Comparison of ENCODE assay signal across 18 cellular contexts in genomic region chr16:48539485-48540221, GRCh38.
DNase-seq lines count a peak whose midpoint lies in the region; ATAC-seq, FAIRE-seq and TF ChIP-seq lines count a peak whose summit lies in the region.
"Had no signal": no experiment of that assay in that cellular context is flagged by ENCODE, and none has a peak within 500 bp of the region (broad histone marks: within the 10 kb centered on the region; RNA-seq: fewer than 3 reads in every experiment).

No MANE protein-coding gene starts in this region.

- no peak for TF ChIP-seq POLR2A in vagina (IDR thresholded peaks at IDR 0.05)

- intact Hi-C loops in left ventricle myocardium inferior (cut with micrococcal nuclease), result no loop called here
- intact Hi-C loops in activated T-helper 2 cell treated with anti-CD3 and anti-CD28 coated beads, Interferon-gamma antibody, Interleukin-2, Interleukin-4, amounts not matched to agents 10 μg/mL and 5 μg/mL and 100 μg/mL, durations not matched to agents 14 hours and 24 hours and 36 hours (cut with micrococcal nuclease), result loop anchor here (5.0 kb wide), 1 partner anchor 307 kb away; no protein-coding TSS in a partner anchor
- intact Hi-C loops in vagina (cut with DNase I), result loop anchor here (10.0 kb wide), 3 partner anchors 85 to 185 kb away; partner anchors contain the start of gene SIAH1

- H3K27ac ChIP-seq in right atrium auricular region (no peak overlapping the region), left ventricle myocardium inferior (replicated peaks) (no peak overlapping the region), vagina (peak overlapping the region; percentile 85), small intestine (ENCODE audit: low read depth in 1 of 2, low read length in 1 of 2) (no peak overlapping the region)

- no peak overlapping the region for H3K4me3 Mint-ChIP-seq in activated T-helper 2 cell treated with anti-CD3 and anti-CD28 coated beads, Interferon-gamma antibody, Interleukin-2, Interleukin-4, amounts not matched to agents 10 μg/mL and 5 μg/mL and 100 μg/mL, durations not matched to agents 14 hours and 24 hours and 36 hours (ENCODE audit: low read depth)
- H3K4me3 Mint-ChIP-seq in naive thymus-derived CD8-positive, alpha-beta T cell, result no peak overlapping the region

- H3K36me3 ChIP-seq in right atrium auricular region (peaks cover 28% of the 10 kb centered on the region), left ventricle myocardium inferior (peaks cover 36% of the 10 kb centered on the region), vagina (peaks cover 0 to 19% of the 10 kb centered on the region in 2 donors), small intestine (ENCODE audit: control insufficient read depth in 2 of 2, insufficient read depth in 2 of 2, low read length in 2 of 2) (peaks cover 6 to 11% of the 10 kb centered on the region in 2 donors)
- H3K36me3 ChIP-seq: prostate gland had no signal

- H3K4me1 Mint-ChIP-seq in activated T-helper 2 cell treated with anti-CD3 and anti-CD28 coated beads, Interferon-gamma antibody, Interleukin-2, Interleukin-4, amounts not matched to agents 10 μg/mL and 5 μg/mL and 100 μg/mL, durations not matched to agents 14 hours and 24 hours and 36 hours (ENCODE audit: low read depth), result peaks cover 17% of the 10 kb centered on the region
- peaks cover 19 to 46% (median 30%) of the 10 kb centered on the region in 4 donors for H3K4me1 Mint-ChIP-seq in naive thymus-derived CD8-positive, alpha-beta T cell

- FAIRE-seq in small intestine (lab: Jason Lieb, UNC), result no peak
- FAIRE-seq: G401.6, H54 had no signal

- no peak overlapping the region for H3K27ac Mint-ChIP-seq in activated T-helper 2 cell treated with anti-CD3 and anti-CD28 coated beads, Interferon-gamma antibody, Interleukin-2, Interleukin-4, amounts not matched to agents 10 μg/mL and 5 μg/mL and 100 μg/mL, durations not matched to agents 14 hours and 24 hours and 36 hours
- peak overlapping the region in 8 of 10 donors; percentile 15 to 87 (median 58) for H3K27ac Mint-ChIP-seq in naive thymus-derived CD8-positive, alpha-beta T cell

- DNase-seq in right atrium auricular region (ENCODE audit: low spot score) (peak; percentile 36), left ventricle myocardium inferior (no peak), vagina (ENCODE audit: extremely low spot score in 2 of 2) (peak; percentile 67 to 85), NCI-H2196 (lab: John Stamatoyannopoulos, UW; ENCODE audit: unreplicated experiment) (no peak), small intestine (no peak)
- peak; percentile 2 for DNase-seq in activated T-helper 2 cell treated with anti-CD3 and anti-CD28 coated beads, Interferon-gamma antibody, Interleukin-2, Interleukin-4, amounts not matched to agents 10 μg/mL and 5 μg/mL and 100 μg/mL, durations not matched to agents 14 hours and 24 hours and 36 hours (ENCODE audit: low spot score)
- DNase-seq in naive thymus-derived CD8-positive, alpha-beta T cell, result no peak
- no peak for DNase-seq in effector CD8-positive, alpha-beta T cell (lab: John Stamatoyannopoulos, UW)
- DNase-seq: adrenal gland, left colon, NCI-H1694, NCI-H446, Right ventricle myocardium superior, T-helper 2 cell had no signal

- no peak overlapping the region for H3K4me3 ChIP-seq in right atrium auricular region
- no peak overlapping the region for H3K4me3 ChIP-seq in left ventricle myocardium inferior
- H3K4me3 ChIP-seq in vagina, result no peak overlapping the region
- no peak overlapping the region for H3K4me3 ChIP-seq in small intestine (ENCODE audit: low read depth in 1 of 2, low read length in 2 of 2)
- H3K4me3 ChIP-seq: adrenal gland, prostate gland had no signal

- H3K4me1 ChIP-seq in right atrium auricular region (peaks cover 0 to 38% of the 10 kb centered on the region in 2 donors), left ventricle myocardium inferior (peaks cover 61% of the 10 kb centered on the region), vagina (peaks cover 60% of the 10 kb centered on the region), small intestine (ENCODE audit: control insufficient read depth in 2 of 2, insufficient read depth in 1 of 2, low read depth in 1 of 2, low read length in 1 of 2) (no peaks in the 10 kb centered on the region)

- POLR2A ChIA-PET in naive thymus-derived CD8-positive, alpha-beta T cell (lab: Charles Lee), result no interaction called here

- H3K27me3 Mint-ChIP-seq in activated T-helper 2 cell treated with anti-CD3 and anti-CD28 coated beads, Interferon-gamma antibody, Interleukin-2, Interleukin-4, amounts not matched to agents 10 μg/mL and 5 μg/mL and 100 μg/mL, durations not matched to agents 14 hours and 24 hours and 36 hours (ENCODE audit: low read depth), result no peaks in the 10 kb centered on the region
- H3K27me3 Mint-ChIP-seq in naive thymus-derived CD8-positive, alpha-beta T cell, result no peaks in the 10 kb centered on the region

- H3K36me3 Mint-ChIP-seq in activated T-helper 2 cell treated with anti-CD3 and anti-CD28 coated beads, Interferon-gamma antibody, Interleukin-2, Interleukin-4, amounts not matched to agents 10 μg/mL and 5 μg/mL and 100 μg/mL, durations not matched to agents 14 hours and 24 hours and 36 hours (ENCODE audit: low read depth), result peaks cover 50% of the 10 kb centered on the region
- H3K36me3 Mint-ChIP-seq in naive thymus-derived CD8-positive, alpha-beta T cell, result peaks cover 0 to 51% (median 5%) of the 10 kb centered on the region in 3 donors

- no peaks in the 10 kb centered on the region for H3K9me3 Mint-ChIP-seq in activated T-helper 2 cell treated with anti-CD3 and anti-CD28 coated beads, Interferon-gamma antibody, Interleukin-2, Interleukin-4, amounts not matched to agents 10 μg/mL and 5 μg/mL and 100 μg/mL, durations not matched to agents 14 hours and 24 hours and 36 hours
- H3K9me3 Mint-ChIP-seq in naive thymus-derived CD8-positive, alpha-beta T cell, result no peaks in the 10 kb centered on the region

- H3K9me3 ChIP-seq in right atrium auricular region (no peaks in the 10 kb centered on the region), left ventricle myocardium inferior (replicated peaks) (no peaks in the 10 kb centered on the region), vagina (no peaks in the 10 kb centered on the region), small intestine (ENCODE audit: control insufficient read depth, low read depth) (no peaks in the 10 kb centered on the region)
- H3K9me3 ChIP-seq: adrenal gland, prostate gland had no signal

- TF ChIP-seq CTCF in right atrium auricular region (IDR thresholded peaks at IDR 0.05) (no peak), left ventricle myocardium inferior (IDR thresholded peaks at IDR 0.05; ENCODE audit: borderline replicate concordance) (no peak), vagina (IDR thresholded peaks at IDR 0.05) (no peak)

- no peak for ATAC-seq in naive thymus-derived CD8-positive, alpha-beta T cell
- ATAC-seq: activated CD4-positive, CD25-positive, alpha-beta regulatory T cell treated with anti-CD3 and anti-CD28 coated beads, Interleukin-2, amount 50 U/mL, for 24 hours; left colon had no signal

- H3K27me3 ChIP-seq in right atrium auricular region (no peaks in the 10 kb centered on the region), left ventricle myocardium inferior (ENCODE audit: low read depth) (no peaks in the 10 kb centered on the region), vagina (no peaks in the 10 kb centered on the region), small intestine (ENCODE audit: control insufficient read depth in 2 of 2, insufficient read depth in 2 of 2, low read length in 2 of 2) (no peaks in the 10 kb centered on the region)
- H3K27me3 ChIP-seq: adrenal gland had no signal

- WGBS in small intestine, 3 donors, result 88 to 92% (median 91%) methylated on average over 21 of the region's 21 CpGs

Comparison
In these comparisons a context has a peak if more than half of its experiments do, and no peak if none do; other contexts are left out.
1. DNase-seq: peak in right atrium auricular region (single experiment), activated T-helper 2 cell treated with anti-CD3 and anti-CD28 coated beads, Interferon-gamma antibody, Interleukin-2, Interleukin-4, amounts not matched to agents 10 μg/mL and 5 μg/mL and 100 μg/mL, durations not matched to agents 14 hours and 24 hours and 36 hours (single experiment) and vagina (2 of 2); none in left ventricle myocardium inferior (single experiment), naive thymus-derived CD8-positive, alpha-beta T cell (0 of 10), NCI-H2196 (single experiment), effector CD8-positive, alpha-beta T cell (single experiment) and small intestine (single experiment).